In the genomic region with DNA sequence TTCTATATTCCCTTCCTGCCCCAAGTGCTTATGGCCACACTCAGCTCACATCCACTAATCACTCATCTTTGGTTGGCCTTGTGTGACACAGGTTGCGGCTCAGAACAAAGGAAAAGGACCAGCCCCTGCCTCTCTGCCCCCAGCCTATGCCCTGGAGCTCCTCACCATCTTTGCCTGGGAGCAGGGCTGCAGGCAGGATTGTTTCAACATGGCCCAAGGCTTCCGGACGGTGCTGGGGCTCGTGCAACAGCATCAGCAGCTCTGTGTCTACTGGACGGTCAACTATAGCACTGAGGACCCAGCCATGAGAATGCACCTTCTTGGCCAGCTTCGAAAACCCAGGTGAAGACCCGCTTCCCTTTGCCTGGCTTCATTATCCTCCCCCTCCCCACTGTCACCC, we compare ENCODE assay signal across 22 cellular contexts. TPM values are rescaled to one million over a fixed set of nuclear protein-coding genes. Genes with fewer than 3 reads are reported as not detected.
"Had no signal": no experiment of that assay in that cellular context is flagged by ENCODE, and none has a peak within 500 bp of the region (broad histone marks: within the 10 kb centered on the region; RNA-seq: fewer than 3 reads in every experiment).

No MANE protein-coding gene starts in this region.

- H3K9me3 ChIP-seq: mucosa of descending colon, psoas muscle, thoracic aorta, transverse colon had no signal

- DNase-seq: effector memory CD8-positive, alpha-beta T cell; foreskin keratinocyte; head of caudate nucleus; kidney glomerular epithelial cell; mammary epithelial cell; mucosa of descending colon; natural killer cell; occipital lobe; psoas muscle; retina; sigmoid colon; stimulated activated CD4-positive, alpha-beta T cell treated with anti-CD3 and anti-CD28 coated beads, Interleukin-2, amount 100 ng/mL, for 24 hours; stimulated activated CD4-positive, alpha-beta T cell treated with anti-CD3 and anti-CD28 coated beads, Interleukin-4, amount 100 ng/mL, for 4 hours; stimulated activated naive CD4-positive, alpha-beta T cell; stomach; substantia nigra; transverse colon had no signal

- H2AFZ ChIP-seq: hepatocyte, parathyroid adenoma had no signal

- H3K27ac ChIP-seq: foreskin keratinocyte, hepatocyte, parathyroid adenoma, psoas muscle, sigmoid colon, skin epidermis, stomach, thoracic aorta, transverse colon had no signal

- H3K4me3 ChIP-seq: hepatocyte, mucosa of descending colon, psoas muscle, sigmoid colon, skin epidermis, stomach, thoracic aorta, transverse colon had no signal

- H3K79me2 ChIP-seq: hepatocyte, parathyroid adenoma had no signal

- H3K4me2 ChIP-seq: hepatocyte had no signal

- ATAC-seq: effector memory CD8-positive, alpha-beta T cell; foreskin keratinocyte; mucosa of descending colon; natural killer cell; psoas muscle had no signal

- H3K27me3 ChIP-seq: foreskin keratinocyte, hepatocyte, sigmoid colon, stomach, transverse colon had no signal

- H3K4me1 ChIP-seq: foreskin keratinocyte, parathyroid adenoma, psoas muscle, sigmoid colon, stomach, transverse colon had no signal

- H3K9ac ChIP-seq: parathyroid adenoma had no signal

RNA-seq across cellular contexts. Expression of a gene that starts 15.8 kb away (rescaled TPM):
- total RNA-seq: neural crest cell had no signal
- polyA plus RNA-seq: hepatocyte had no signal

RNA-seq across cellular contexts. Expression of a gene that starts 55.8 kb away (rescaled TPM):
- total RNA-seq: neural crest cell had no signal
